In the genomic region with DNA sequence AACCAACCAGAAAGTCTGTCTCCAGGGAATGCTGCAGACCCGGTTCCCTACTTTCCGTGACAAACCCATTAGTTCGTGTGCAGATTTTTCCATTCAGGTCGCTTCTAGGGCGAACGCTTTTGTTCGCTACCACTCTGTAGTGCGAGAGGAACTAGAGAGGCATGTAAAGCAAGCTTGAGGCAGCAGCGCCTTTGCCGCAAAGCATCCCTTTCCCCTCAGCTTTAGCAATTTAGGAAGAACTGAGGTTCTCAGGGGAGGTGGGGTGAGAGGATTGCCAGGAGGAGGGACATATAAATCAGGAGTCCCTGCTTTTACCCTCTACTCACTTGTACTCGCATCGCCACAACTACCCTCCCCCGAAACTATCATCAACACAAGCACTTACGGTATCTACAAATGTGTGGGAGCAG, we compare ENCODE assay signal across 8 cellular contexts. TPM values are rescaled to one million over a fixed set of nuclear protein-coding genes. Genes with fewer than 3 reads are reported as not detected.
DNase-seq lines count a peak whose midpoint lies in the region; ATAC-seq and TF ChIP-seq lines count a peak whose summit lies in the region.

No MANE protein-coding gene starts in this region.

- peaks cover 5% of the 10 kb centered on the region for H3K36me3 ChIP-seq in SJSA1
- H3K36me3 ChIP-seq in ectodermal cell (ENCODE audit: control insufficient read depth, insufficient read depth, low read length): no peaks in the 10 kb centered on the region
- H3K36me3 ChIP-seq in lower lobe of right lung: no peaks in the 10 kb centered on the region

- H3K9me3 ChIP-seq in SJSA1 (replicated peaks) (no peaks in the 10 kb centered on the region), ectodermal cell (ENCODE audit: control insufficient read depth, low read length) (no peaks in the 10 kb centered on the region), lower lobe of right lung (no peaks in the 10 kb centered on the region)

- 2 to 4% methylated on average over 10 to 14 of the region's 14 CpGs for WGBS in ectodermal cell, 2 experiments

- H3K27ac ChIP-seq in SJSA1 (peak overlapping the region; percentile 98), ectodermal cell (ENCODE audit: insufficient read depth, low read depth, low read length, poor library complexity, severe bottlenecking) (peak overlapping the region; percentile 19), lower lobe of right lung (peak overlapping the region; percentile 84)

- H3K27me3 ChIP-seq in SJSA1 (replicated peaks) (no peaks in the 10 kb centered on the region), ectodermal cell (ENCODE audit: control insufficient read depth, insufficient read depth, low read length, poor library complexity, severe bottlenecking) (peaks cover 42% of the 10 kb centered on the region), lower lobe of right lung (ENCODE audit: low read depth) (peaks cover 27% of the 10 kb centered on the region)

- 0 out of 2 replicates have a peak, but pooled peaks cover 8% of the 10 kb centered on the region for H3K4me1 ChIP-seq in SJSA1 (replicated peaks)
- H3K4me1 ChIP-seq in ectodermal cell (ENCODE audit: control insufficient read depth, insufficient read depth, low read length): no peaks in the 10 kb centered on the region
- peaks cover 8% of the 10 kb centered on the region for H3K4me1 ChIP-seq in lower lobe of right lung

- ATAC-seq in GM18498 (IDR thresholded peaks at IDR 0.05; ENCODE audit: unreplicated experiment) (peak; percentile 28), HG02938 (IDR thresholded peaks at IDR 0.05; ENCODE audit: unreplicated experiment) (peak; percentile 24), lower lobe of right lung (peak; percentile 67 to 69), GM19351 (IDR thresholded peaks at IDR 0.05; ENCODE audit: unreplicated experiment) (no peak)

- intact Hi-C loops in lower lobe of right lung (cut with DNase I): no loop called here

- no peak for TF ChIP-seq CTCF in lower lobe of right lung (IDR thresholded peaks at IDR 0.05)

- H3K4me3 ChIP-seq in SJSA1 (peak overlapping the region; percentile 85), ectodermal cell (ENCODE audit: insufficient read depth, low read depth, low read length) (peak overlapping the region; percentile 59), lower lobe of right lung (peak overlapping the region; percentile 63)

- DNase-seq in SJSA1 (ENCODE audit: low read depth in 1 of 2, low spot score in 2 of 2): peak; percentile 68 to 92
- peak; percentile 52 for DNase-seq in lower lobe of right lung
- peak; percentile 71 for DNase-seq in superior temporal gyrus (ENCODE audit: extremely low spot score)
- no peak for DNase-seq in activated CD4-positive, alpha-beta T cell treated with anti-CD3 and anti-CD28 coated beads, Interleukin-2, amount 50 U/mL, for 48 hours

RNA-seq across cellular contexts. Expression of a gene that starts 0.8 kb away (rescaled TPM):
- total RNA-seq in SJSA1 (2014; rRNA removed; shearing (Covaris generic)): 8.0 and 12.1 TPM in 2 replicates
- 0.28 TPM for polyA plus RNA-seq in ectodermal cell (2013, experiment 1 of 4)
- polyA plus RNA-seq in ectodermal cell (2013, experiment 2 of 4): 0.16 TPM
- polyA plus RNA-seq in ectodermal cell (2013, experiment 3 of 4): 0.43 TPM
- polyA plus RNA-seq in ectodermal cell (2013, experiment 4 of 4): 0.16 TPM
- 1.3 TPM for total RNA-seq in lower lobe of right lung

Comparison
In these comparisons a context has a peak if more than half of its experiments do, and no peak if none do; other contexts are left out.
1. DNase-seq: peak in SJSA1 (2 of 2), lower lobe of right lung (single experiment) and superior temporal gyrus (single experiment); none in activated CD4-positive, alpha-beta T cell treated with anti-CD3 and anti-CD28 coated beads, Interleukin-2, amount 50 U/mL, for 48 hours (0 of 2).
2. H3K27ac ChIP-seq: peak in every context shown above with its lines; median percentile 98 in SJSA1; 84 in lower lobe of right lung; 19 in ectodermal cell.
3. Peak in every context shown above with its lines, with median percentiles within 50 percentile points of each other: H3K4me3 ChIP-seq.